ENCODE assay signal across 18 cellular contexts in genomic region chr3:10358309-10358980, GRCh38.
"Had no signal": no experiment of that assay in that cellular context is flagged by ENCODE, and none has a peak within 500 bp of the region (broad histone marks: within the 10 kb centered on the region; RNA-seq: fewer than 3 reads in every experiment).

No MANE protein-coding gene starts in this region.

- H2AFZ ChIP-seq: parathyroid adenoma had no signal

- H3K27me3 ChIP-seq: gastrocnemius medialis, testis had no signal

- H3K4me1 ChIP-seq: parathyroid adenoma, stomach had no signal

- H3K9ac ChIP-seq: parathyroid adenoma had no signal

- H3K4me3 ChIP-seq: coronary artery, gastrocnemius medialis, left ventricle myocardium inferior, stomach, testis had no signal

- FAIRE-seq: endometrium had no signal

- H3K27ac ChIP-seq: coronary artery, left ventricle myocardium inferior, parathyroid adenoma, stomach, testis had no signal

- H3K79me2 ChIP-seq: parathyroid adenoma had no signal

- DNase-seq: activated CD4-positive, alpha-beta memory T cell treated with anti-CD3 and anti-CD28 coated beads, Interleukin-2, amount 10 ng/mL, durations not matched to agents 7 days and 5 days; activated CD4-positive, CD25-positive, alpha-beta regulatory T cell; activated CD8-positive, alpha-beta memory T cell treated with anti-CD3 and anti-CD28 coated beads, Interleukin-2, amount 10 ng/mL, durations not matched to agents 7 days and 5 days; activated naive CD4-positive, alpha-beta T cell treated with Interleukin-2 at 50 U/mL for 16 hours; activated T-cell treated with anti-CD3 and anti-CD28 coated beads, Interleukin-2, amount 50 U/mL, for 1 hour; anterior cingulate cortex; erythroblast; gastrocnemius medialis; head of caudate nucleus; left ventricle myocardium inferior; naive thymus-derived CD8-positive, alpha-beta T cell; stomach; T-helper 1 cell; testis had no signal

- H3K9me3 ChIP-seq: gastrocnemius medialis, testis had no signal

- H3K36me3 ChIP-seq: gastrocnemius medialis, left ventricle myocardium inferior, stomach had no signal

- ATAC-seq: activated CD8-positive, alpha-beta memory T cell treated with anti-CD3 and anti-CD28 coated beads, Interleukin-2, amount 10 ng/mL, durations not matched to agents 7 days and 5 days; activated T-helper 17 cell treated with anti-CD3 and anti-CD28 coated beads, Interleukin-2, amount 50 U/mL, for 72 hours; naive thymus-derived CD8-positive, alpha-beta T cell had no signal
